32 cellular contexts compared by ENCODE assay signal in the genomic region with DNA sequence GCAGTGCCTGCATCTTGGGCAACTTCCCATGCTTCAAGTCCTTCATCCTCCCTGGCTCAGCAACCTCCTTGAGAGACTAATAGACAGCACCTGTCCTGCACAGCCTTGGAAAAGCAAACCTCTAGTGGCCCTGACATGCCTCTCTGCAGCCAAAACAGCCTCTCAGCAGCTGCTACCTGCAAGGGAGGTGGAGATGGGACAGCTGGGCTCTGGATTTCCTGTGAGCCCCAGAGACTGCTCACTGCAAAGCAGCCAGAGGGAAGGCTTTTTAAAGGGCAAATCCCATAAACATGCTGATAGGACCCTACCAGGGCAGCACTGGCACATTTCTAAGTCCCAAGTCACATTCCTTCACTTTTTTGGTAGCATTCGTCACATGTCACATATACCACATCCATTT. TPM values are rescaled to one million over a fixed set of nuclear protein-coding genes. Genes with fewer than 3 reads are reported as not detected.
"Had no signal": no experiment of that assay in that cellular context is flagged by ENCODE, and none has a peak within 500 bp of the region (broad histone marks: within the 10 kb centered on the region; RNA-seq: fewer than 3 reads in every experiment).

No MANE protein-coding gene starts in this region.

- H3K9me3 ChIP-seq: adrenal gland, body of pancreas, gastroesophageal sphincter, mucosa of descending colon, testis, transverse colon had no signal

- H3K4me3 ChIP-seq: adrenal gland, body of pancreas, cardiac muscle cell, gastroesophageal sphincter, mucosa of descending colon, skin epidermis, testis, transverse colon had no signal

- FAIRE-seq: endothelial cell of umbilical vein, keratinocyte had no signal

- H3K4me1 ChIP-seq: adrenal gland, body of pancreas, testis, transverse colon had no signal

- H3K27me3 ChIP-seq: adrenal gland, body of pancreas, cardiac muscle cell, gastroesophageal sphincter, testis, transverse colon had no signal

- ATAC-seq: activated T-cell treated with anti-CD3 and anti-CD28 coated beads, Interleukin-2, amount 50 U/mL, for 72 hours; body of pancreas; gastroesophageal sphincter; left cardiac atrium; left ventricle myocardium superior; mucosa of descending colon; sciatic nerve; stimulated activated naive CD8-positive, alpha-beta T cell treated with anti-CD3 and anti-CD28 coated beads, Interleukin-15, Interleukin-2, amounts not matched to agents 100 U/mL and 50 U/mL, for 24 hours; WTC11 had no signal

- H3K27ac ChIP-seq: adrenal gland, body of pancreas, cardiac muscle cell, gastroesophageal sphincter, skin epidermis, testis, transverse colon had no signal

- H3K36me3 ChIP-seq: cardiac muscle cell, transverse colon had no signal

- DNase-seq: activated CD4-positive, alpha-beta memory T cell treated with anti-CD3 and anti-CD28 coated beads, Interleukin-2, amount 10 ng/mL, durations not matched to agents 7 days and 5 days; activated CD4-positive, alpha-beta T cell treated with anti-CD3 and anti-CD28 coated beads for 1 hour; activated CD4-positive, alpha-beta T cell treated with anti-CD3 and anti-CD28 coated beads, Interleukin-2, amount 10 ng/mL, durations not matched to agents 7 days and 5 days; activated effector memory CD4-positive, alpha-beta T cell treated with Interleukin-2 at 50 U/mL for 16 hours; activated naive CD4-positive, alpha-beta T cell treated with Interleukin-2 at 50 U/mL for 16 hours; activated naive CD8-positive, alpha-beta T cell treated with anti-CD3 and anti-CD28 coated beads for 36 hours; activated T-cell treated with anti-CD3 and anti-CD28 coated beads, Interleukin-2, amount 50 U/mL, for 72 hours; adrenal gland; aorta; body of pancreas; head of caudate nucleus; hippocampal formation; left cardiac atrium; left ventricle myocardium superior; mucosa of descending colon; stimulated activated CD4-positive, alpha-beta T cell treated with anti-CD3 and anti-CD28 coated beads, Interleukin-12 subunit alpha, Interleukin-12 subunit beta, amount 100 ng/mL, for 4 hours; stimulated activated CD4-positive, alpha-beta T cell treated with anti-CD3 and anti-CD28 coated beads, Interleukin-4, amount 100 ng/mL, for 1 hour; stimulated activated naive CD8-positive, alpha-beta T cell treated with anti-CD3 and anti-CD28 coated beads, Interleukin-15, Interleukin-2, amounts not matched to agents 100 U/mL and 50 U/mL, for 24 hours; T1000; testis; transverse colon had no signal

RNA-seq across cellular contexts. Expression of a gene that starts 50.4 kb away (rescaled TPM):
- total RNA-seq: activated CD4-positive, alpha-beta memory T cell treated with anti-CD3 and anti-CD28 coated beads, Interleukin-2, amount 10 ng/mL, durations not matched to agents 7 days and 5 days; activated CD4-positive, alpha-beta T cell treated with anti-CD3 and anti-CD28 coated beads, Interleukin-2, amount 10 ng/mL, durations not matched to agents 7 days and 5 days; activated naive CD8-positive, alpha-beta T cell treated with anti-CD3 and anti-CD28 coated beads for 36 hours; aorta; endothelial cell of umbilical vein; fibroblast of lung; gastroesophageal sphincter; left ventricle myocardium superior; lung microvascular endothelial cell; mesenteric fat pad; mucosa of descending colon; transverse colon; urinary bladder had no signal
